35 cellular contexts compared by ENCODE assay signal in genomic region chr6:40928302-40928701, GRCh38.
"Had no signal": no experiment of that assay in that cellular context is flagged by ENCODE, and none has a peak within 500 bp of the region (broad histone marks: within the 10 kb centered on the region; RNA-seq: fewer than 3 reads in every experiment).

No MANE protein-coding gene starts in this region.

- H3K27ac ChIP-seq: adrenal gland, body of pancreas, breast epithelium, Peyer's patch, SJSA1 had no signal

- H3K9me2 ChIP-seq: SK-N-SH had no signal

- H3K27me3 ChIP-seq: adrenal gland, body of pancreas, MG63, Peyer's patch, SJSA1 had no signal

- H3K9me3 Mint-ChIP-seq: activated CD4-positive, alpha-beta T cell treated with anti-CD3 and anti-CD28 coated beads, Interleukin-2, amount 10 ng/mL, durations not matched to agents 7 days and 5 days; activated naive CD4-positive, alpha-beta T cell treated with anti-CD3 and anti-CD28 coated beads for 36 hours; activated naive CD4-positive, alpha-beta T cell treated with anti-CD3 and anti-CD28 coated beads, Interleukin-2, amount 50 U/mL, for 72 hours; activated T-cell treated with anti-CD3 and anti-CD28 coated beads, Interleukin-2, amount 50 U/mL, for 24 hours; activated T-helper 1 cell treated with anti-CD3 and anti-CD28 coated beads, Interleukin-12 subunit alpha, Interleukin-12 subunit beta, Interleukin-2, Interleukin-4 antibody, amounts not matched to agents 30 ng/mL and 10 ng/mL and 1 ng/mL, durations not matched to agents 14 hours and 24 hours and 36 hours; T-helper 1 cell treated with Interleukin-12 subunit alpha and Interleukin-12 subunit beta and Interleukin-4 antibody, amounts not matched to agents 30 μg/mL and 1 μg/mL, for 36 hours; T-helper 2 cell treated with Interferon-gamma antibody and Interleukin-4, amounts not matched to agents 5 μg/mL and 100 μg/mL, for 36 hours; WTC11 had no signal

- H3K4me1 Mint-ChIP-seq: activated CD4-positive, alpha-beta T cell treated with anti-CD3 and anti-CD28 coated beads for 36 hours; activated CD4-positive, alpha-beta T cell treated with anti-CD3 and anti-CD28 coated beads, Interleukin-2, amount 10 ng/mL, durations not matched to agents 7 days and 5 days; WTC11 had no signal

- ATAC-seq: activated CD4-positive, alpha-beta T cell treated with anti-CD3 and anti-CD28 coated beads for 36 hours; activated CD4-positive, CD25-positive, alpha-beta regulatory T cell treated with anti-CD3 and anti-CD28 coated beads, Interleukin-2, amount 50 U/mL, for 24 hours; activated CD8-positive, alpha-beta T cell treated with anti-CD3 and anti-CD28 coated beads, Interleukin-2, amount 10 ng/mL, durations not matched to agents 7 days and 5 days; activated naive CD4-positive, alpha-beta T cell treated with anti-CD3 and anti-CD28 coated beads, Interleukin-2, amount 50 U/mL, for 72 hours; body of pancreas; WTC11 had no signal

- H3K27ac Mint-ChIP-seq: activated CD4-positive, alpha-beta T cell treated with anti-CD3 and anti-CD28 coated beads for 36 hours; activated CD4-positive, alpha-beta T cell treated with anti-CD3 and anti-CD28 coated beads, Interleukin-2, amount 10 ng/mL, durations not matched to agents 7 days and 5 days; activated CD8-positive, alpha-beta T cell treated with anti-CD3 and anti-CD28 coated beads, Interleukin-2, amount 10 ng/mL, durations not matched to agents 7 days and 5 days; activated naive CD4-positive, alpha-beta T cell treated with anti-CD3 and anti-CD28 coated beads for 36 hours; activated naive CD4-positive, alpha-beta T cell treated with anti-CD3 and anti-CD28 coated beads, Interleukin-2, amount 50 U/mL, for 72 hours; activated T-cell treated with anti-CD3 and anti-CD28 coated beads, Interleukin-2, amount 50 U/mL, for 24 hours; activated T-helper 1 cell treated with anti-CD3 and anti-CD28 coated beads, Interleukin-12 subunit alpha, Interleukin-12 subunit beta, Interleukin-2, Interleukin-4 antibody, amounts not matched to agents 30 ng/mL and 10 ng/mL and 1 ng/mL, durations not matched to agents 14 hours and 24 hours and 36 hours; T-helper 1 cell treated with Interleukin-12 subunit alpha and Interleukin-12 subunit beta and Interleukin-4 antibody, amounts not matched to agents 30 μg/mL and 1 μg/mL, for 36 hours; T-helper 2 cell treated with Interferon-gamma antibody and Interleukin-4, amounts not matched to agents 5 μg/mL and 100 μg/mL, for 36 hours; WTC11 had no signal

- H3K36me3 Mint-ChIP-seq: activated naive CD4-positive, alpha-beta T cell treated with anti-CD3 and anti-CD28 coated beads, Interleukin-2, amount 50 U/mL, for 72 hours; WTC11 had no signal

- H3K4me3 Mint-ChIP-seq: activated CD4-positive, alpha-beta T cell treated with anti-CD3 and anti-CD28 coated beads for 36 hours; activated CD4-positive, alpha-beta T cell treated with anti-CD3 and anti-CD28 coated beads, Interleukin-2, amount 10 ng/mL, durations not matched to agents 7 days and 5 days; activated CD8-positive, alpha-beta T cell treated with anti-CD3 and anti-CD28 coated beads, Interleukin-2, amount 10 ng/mL, durations not matched to agents 7 days and 5 days; activated naive CD4-positive, alpha-beta T cell treated with anti-CD3 and anti-CD28 coated beads for 36 hours; activated T-cell treated with anti-CD3 and anti-CD28 coated beads, Interleukin-2, amount 50 U/mL, for 24 hours; activated T-helper 1 cell treated with anti-CD3 and anti-CD28 coated beads, Interleukin-12 subunit alpha, Interleukin-12 subunit beta, Interleukin-2, Interleukin-4 antibody, amounts not matched to agents 30 ng/mL and 10 ng/mL and 1 ng/mL, durations not matched to agents 14 hours and 24 hours and 36 hours; T-helper 1 cell treated with Interleukin-12 subunit alpha and Interleukin-12 subunit beta and Interleukin-4 antibody, amounts not matched to agents 30 μg/mL and 1 μg/mL, for 36 hours; T-helper 2 cell treated with Interferon-gamma antibody and Interleukin-4, amounts not matched to agents 5 μg/mL and 100 μg/mL, for 36 hours; WTC11 had no signal

- FAIRE-seq: astrocyte, TTC549 had no signal

- H3K4me2 ChIP-seq: SK-N-SH had no signal

- H3K36me3 ChIP-seq: adrenal gland, breast epithelium, MG63, Peyer's patch, SJSA1 had no signal

- H3K4me3 ChIP-seq: adrenal gland, body of pancreas, breast epithelium, MG63, Peyer's patch, SJSA1 had no signal

- H3K4me1 ChIP-seq: adrenal gland, breast epithelium, Peyer's patch had no signal

- H3K9me3 ChIP-seq: adrenal gland, body of pancreas, breast epithelium, MG63, Peyer's patch, SJSA1, SK-N-SH had no signal

- H3K9ac ChIP-seq: SK-N-SH had no signal

- DNase-seq: activated CD4-positive, alpha-beta T cell treated with anti-CD3 and anti-CD28 coated beads for 36 hours; activated CD4-positive, alpha-beta T cell treated with anti-CD3 and anti-CD28 coated beads, Interleukin-2, amount 10 ng/mL, durations not matched to agents 7 days and 5 days; activated CD4-positive, alpha-beta T cell treated with anti-CD3 and anti-CD28 coated beads, Interleukin-2, amount 50 U/mL, for 48 hours; activated CD8-positive, alpha-beta T cell treated with anti-CD3 and anti-CD28 coated beads, Interleukin-2, amount 10 ng/mL, durations not matched to agents 7 days and 5 days; activated gamma-delta T cell treated with Interleukin-2 at 50 U/mL for 16 hours; activated naive CD4-positive, alpha-beta T cell treated with anti-CD3 and anti-CD28 coated beads for 36 hours; activated T-cell treated with anti-CD3 and anti-CD28 coated beads, Interleukin-2, amount 50 U/mL, for 24 hours; adrenal gland; body of pancreas; caudate nucleus; Kasumi-1; KG1; MG63; NCI-H1048; NCI-H1105 treated with DMSO at 0.1 percent for 48 hours; NCI-H1436; NCI-H1694; NCI-H1930; NCI-H2081 treated with DMSO at 0.1 percent for 48 hours; NCI-H345; NCI-H524 treated with DMSO at 0.1 percent for 48 hours; Peyer's patch; RPMI8226; SHP77 treated with DMSO at 0.1 percent for 48 hours; SK-N-SH had no signal
